Comparison of ENCODE assay signal across 23 cellular contexts in the genomic region with DNA sequence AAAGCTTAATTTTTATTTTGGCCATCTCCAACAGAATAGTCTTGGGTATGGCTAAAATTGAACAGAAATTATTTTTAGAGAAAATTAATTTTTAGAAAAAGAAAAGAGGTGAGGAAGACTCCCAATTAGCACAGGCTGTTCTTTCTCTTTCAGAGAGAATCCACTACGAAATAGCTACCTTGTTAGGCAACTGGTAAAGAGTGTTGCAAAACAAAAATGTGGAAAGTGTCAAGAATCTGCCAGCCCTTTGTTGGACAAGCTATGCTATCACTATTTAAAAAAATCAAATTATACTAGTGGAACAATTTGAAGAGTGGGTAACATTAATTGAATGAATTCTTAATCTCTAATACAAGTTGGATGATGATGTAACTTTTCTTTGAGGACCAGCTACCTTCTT. TPM values are rescaled to one million over a fixed set of nuclear protein-coding genes. Genes with fewer than 3 reads are reported as not detected.
"Had no signal": no experiment of that assay in that cellular context is flagged by ENCODE, and none has a peak within 500 bp of the region (broad histone marks: within the 10 kb centered on the region; RNA-seq: fewer than 3 reads in every experiment).

No MANE protein-coding gene starts in this region.

- ATAC-seq: left lobe of liver; naive thymus-derived CD8-positive, alpha-beta T cell; psoas muscle; stimulated activated naive B cell treated with anti-CD40 and anti-IgM and Interleukin-4, amounts not matched to agents 10 μg/mL and 1 μg/mL and 100 μg/mL, for 72 hours had no signal

- H3K79me2 ChIP-seq: hepatocyte had no signal

- DNase-seq: cortex of kidney; dorsolateral prefrontal cortex; effector CD8-positive, alpha-beta T cell; foreskin melanocyte; head of caudate nucleus; naive thymus-derived CD8-positive, alpha-beta T cell; psoas muscle; retina; sigmoid colon; stimulated activated CD4-positive, alpha-beta T cell treated with anti-CD3 and anti-CD28 coated beads, Interleukin-2, amount 100 ng/mL, for 24 hours; stimulated activated CD4-positive, alpha-beta T cell treated with anti-CD3 and anti-CD28 coated beads, Interleukin-4, amount 100 ng/mL, for 4 hours; stimulated activated naive B cell treated with anti-CD40 and anti-IgM and Interleukin-4, amounts not matched to agents 10 μg/mL and 1 μg/mL and 100 μg/mL, for 72 hours; stomach; substantia nigra; transverse colon had no signal

- H3K4me3 Mint-ChIP-seq: naive thymus-derived CD8-positive, alpha-beta T cell; stimulated activated naive B cell treated with anti-CD40 and anti-IgM and Interleukin-4, amounts not matched to agents 10 μg/mL and 1 μg/mL and 100 μg/mL, for 72 hours had no signal

- H2AFZ ChIP-seq: hepatocyte had no signal

- FAIRE-seq: islet of Langerhans had no signal

- H3K4me3 ChIP-seq: dorsolateral prefrontal cortex, hepatocyte, mucosa of descending colon, psoas muscle, sigmoid colon, skin epidermis, stomach, thoracic aorta, transverse colon had no signal

- H3K27ac ChIP-seq: dorsolateral prefrontal cortex, hepatocyte, neutrophil, psoas muscle, sigmoid colon, skin epidermis, stomach, thoracic aorta had no signal

- H3K9me3 ChIP-seq: mucosa of descending colon, neutrophil, psoas muscle, transverse colon had no signal

- H3K27ac Mint-ChIP-seq: naive thymus-derived CD8-positive, alpha-beta T cell; stimulated activated naive B cell treated with anti-CD40 and anti-IgM and Interleukin-4, amounts not matched to agents 10 μg/mL and 1 μg/mL and 100 μg/mL, for 72 hours had no signal

- H3K4me2 ChIP-seq: hepatocyte had no signal

- H3K4me1 ChIP-seq: psoas muscle had no signal

- H3K36me3 ChIP-seq: neutrophil, sigmoid colon, stomach, thoracic aorta, transverse colon had no signal

RNA-seq across cellular contexts. Expression of a gene that starts 53.2 kb away (rescaled TPM):
- polyA plus RNA-seq: hepatocyte, neural cell had no signal
